In the genomic region with DNA sequence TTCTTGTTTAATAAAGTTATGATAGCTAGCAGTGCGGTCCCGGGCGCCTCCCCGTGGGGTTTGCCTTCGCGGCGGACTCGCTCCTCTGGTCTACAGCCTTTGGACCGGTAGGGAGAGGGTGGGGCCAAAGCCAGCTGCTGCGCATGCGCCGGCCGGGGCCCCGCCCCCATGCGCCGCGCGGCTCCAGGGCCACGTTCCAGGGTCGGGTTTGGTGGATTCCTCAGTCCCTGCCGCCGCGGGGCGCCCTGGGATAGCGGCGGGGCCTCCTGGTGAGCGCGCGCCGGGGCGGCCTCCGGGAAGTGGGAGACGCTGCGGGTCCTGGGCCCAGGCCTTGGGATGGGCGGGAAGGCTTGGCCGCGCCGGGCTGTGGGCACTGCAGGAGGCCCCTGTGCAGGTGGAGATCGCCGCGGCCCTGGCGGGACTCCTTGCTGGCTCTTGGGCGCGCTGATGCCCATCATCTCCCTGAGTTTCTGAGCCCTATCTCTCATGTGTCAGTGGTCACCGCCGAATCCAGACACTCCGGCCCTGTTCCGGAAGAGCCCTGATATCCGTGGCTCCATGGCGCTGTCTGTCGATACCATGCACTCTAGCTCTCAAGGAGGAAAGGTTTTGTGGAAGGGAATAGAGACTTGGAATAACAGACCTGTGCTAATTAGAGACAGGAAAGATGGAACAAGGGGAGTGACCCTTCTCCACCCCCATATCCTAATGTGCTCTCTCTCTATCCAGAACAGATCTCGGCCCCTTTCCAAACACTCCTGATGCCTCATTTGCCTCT, we compare ENCODE assay signal across 1 cellular context.
A peak's percentile ranks its signal among the peaks of the same experiment; 100 is the strongest.
TF ChIP-seq lines count a peak whose summit lies in the region.

Gene VARS2 (plus strand): TSS at position 163 of the 778 bp plus-strand sequence. CDS start 599 bp downstream, at position 762.

TF ChIP-seq in HEK293, 187 proteins besides CTCF, POLR2A, EP300 and RAD21 (continued from another document and continues in another):
- no peak for TF ChIP-seq HOXA7 (CRISPR knock-in tag; IDR thresholded peaks at IDR 0.05; ENCODE audit: borderline replicate concordance)
- no peak for TF ChIP-seq ZNF354C (tag by site-specific recombination; IDR thresholded peaks at IDR 0.05; ENCODE audit: borderline replicate concordance, low read depth)
- TF ChIP-seq PBX3 (CRISPR knock-in tag; IDR thresholded peaks at IDR 0.05) = peak; percentile 83
- TF ChIP-seq ZNF433 (tag by site-specific recombination; IDR thresholded peaks at IDR 0.05; ENCODE audit: low read depth) = no peak
- no peak for TF ChIP-seq KLF16 (tag by site-specific recombination; IDR thresholded peaks at IDR 0.05)
- TF ChIP-seq ZNF785 (tag by site-specific recombination; IDR thresholded peaks at IDR 0.05) = no peak
- TF ChIP-seq ZNF10 (tag by site-specific recombination; IDR thresholded peaks at IDR 0.05) = no peak
- TF ChIP-seq PRDM10 (tag by site-specific recombination; IDR thresholded peaks at IDR 0.05) = peak; percentile 56
- TF ChIP-seq SALL2 (tag by site-specific recombination; IDR thresholded peaks at IDR 0.05; ENCODE audit: borderline replicate concordance) = no peak
- TF ChIP-seq ZNF16 (tag by site-specific recombination; IDR thresholded peaks at IDR 0.05; ENCODE audit: low read depth) = no peak
- TF ChIP-seq ZNF837 (tag by site-specific recombination; IDR thresholded peaks at IDR 0.05) = no peak
- no peak for TF ChIP-seq ZNF223 (tag by site-specific recombination; IDR thresholded peaks at IDR 0.05)
- TF ChIP-seq, protein P1, sequence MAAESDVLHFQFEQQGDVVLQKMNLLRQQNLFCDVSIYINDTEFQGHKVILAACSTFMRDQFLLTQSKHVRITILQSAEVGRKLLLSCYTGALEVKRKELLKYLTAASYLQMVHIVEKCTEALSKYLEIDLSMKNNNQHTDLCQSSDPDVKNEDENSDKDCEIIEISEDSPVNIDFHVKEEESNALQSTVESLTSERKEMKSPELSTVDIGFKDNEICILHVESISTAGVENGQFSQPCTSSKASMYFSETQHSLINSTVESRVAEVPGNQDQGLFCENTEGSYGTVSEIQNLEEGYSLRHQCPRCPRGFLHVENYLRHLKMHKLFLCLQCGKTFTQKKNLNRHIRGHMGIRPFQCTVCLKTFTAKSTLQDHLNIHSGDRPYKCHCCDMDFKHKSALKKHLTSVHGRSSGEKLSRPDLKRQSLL (tag by site-specific recombination; IDR thresholded peaks at IDR 0.05) = peak; percentile 64
- TF ChIP-seq ZNF174 (tag by site-specific recombination; IDR thresholded peaks at IDR 0.05) = no peak
- peak; percentile 33; the same call in 1 of the 2 replicates for TF ChIP-seq KLF1 (tag by site-specific recombination; IDR thresholded peaks at IDR 0.05)
- no peak for TF ChIP-seq BCL11B (tag by site-specific recombination; IDR thresholded peaks at IDR 0.05; ENCODE audit: low read depth)
- no peak for TF ChIP-seq ZNF37A (tag by site-specific recombination; IDR thresholded peaks at IDR 0.05)
- TF ChIP-seq ZNF544 (tag by site-specific recombination; IDR thresholded peaks at IDR 0.05) = no peak
- TF ChIP-seq ZNF621 (tag by site-specific recombination; IDR thresholded peaks at IDR 0.05) = no peak
- peak; percentile 65; the same call in 1 of the 2 replicates for TF ChIP-seq ZNF596 (tag by site-specific recombination; IDR thresholded peaks at IDR 0.05)
- TF ChIP-seq, protein P2, sequence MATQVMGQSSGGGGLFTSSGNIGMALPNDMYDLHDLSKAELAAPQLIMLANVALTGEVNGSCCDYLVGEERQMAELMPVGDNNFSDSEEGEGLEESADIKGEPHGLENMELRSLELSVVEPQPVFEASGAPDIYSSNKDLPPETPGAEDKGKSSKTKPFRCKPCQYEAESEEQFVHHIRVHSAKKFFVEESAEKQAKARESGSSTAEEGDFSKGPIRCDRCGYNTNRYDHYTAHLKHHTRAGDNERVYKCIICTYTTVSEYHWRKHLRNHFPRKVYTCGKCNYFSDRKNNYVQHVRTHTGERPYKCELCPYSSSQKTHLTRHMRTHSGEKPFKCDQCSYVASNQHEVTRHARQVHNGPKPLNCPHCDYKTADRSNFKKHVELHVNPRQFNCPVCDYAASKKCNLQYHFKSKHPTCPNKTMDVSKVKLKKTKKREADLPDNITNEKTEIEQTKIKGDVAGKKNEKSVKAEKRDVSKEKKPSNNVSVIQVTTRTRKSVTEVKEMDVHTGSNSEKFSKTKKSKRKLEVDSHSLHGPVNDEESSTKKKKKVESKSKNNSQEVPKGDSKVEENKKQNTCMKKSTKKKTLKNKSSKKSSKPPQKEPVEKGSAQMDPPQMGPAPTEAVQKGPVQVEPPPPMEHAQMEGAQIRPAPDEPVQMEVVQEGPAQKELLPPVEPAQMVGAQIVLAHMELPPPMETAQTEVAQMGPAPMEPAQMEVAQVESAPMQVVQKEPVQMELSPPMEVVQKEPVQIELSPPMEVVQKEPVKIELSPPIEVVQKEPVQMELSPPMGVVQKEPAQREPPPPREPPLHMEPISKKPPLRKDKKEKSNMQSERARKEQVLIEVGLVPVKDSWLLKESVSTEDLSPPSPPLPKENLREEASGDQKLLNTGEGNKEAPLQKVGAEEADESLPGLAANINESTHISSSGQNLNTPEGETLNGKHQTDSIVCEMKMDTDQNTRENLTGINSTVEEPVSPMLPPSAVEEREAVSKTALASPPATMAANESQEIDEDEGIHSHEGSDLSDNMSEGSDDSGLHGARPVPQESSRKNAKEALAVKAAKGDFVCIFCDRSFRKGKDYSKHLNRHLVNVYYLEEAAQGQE (tag by site-specific recombination; IDR thresholded peaks at IDR 0.05) = no peak
- TF ChIP-seq ZNF398 (tag by site-specific recombination; IDR thresholded peaks at IDR 0.05) = peak; percentile 26; the same call in 1 of the 2 replicates
- TF ChIP-seq ZNF692 (tag by site-specific recombination; IDR thresholded peaks at IDR 0.05) = peak; percentile 80
- no peak for TF ChIP-seq ZNF157 (tag by site-specific recombination; IDR thresholded peaks at IDR 0.05)
- TF ChIP-seq GFI1B (tag by site-specific recombination; IDR thresholded peaks at IDR 0.05) = peak; percentile 14; the same call in 1 of the 2 replicates
- peak; percentile 47; the same call in 1 of the 2 replicates for TF ChIP-seq SP7 (tag by site-specific recombination; IDR thresholded peaks at IDR 0.05)
- TF ChIP-seq MZF1 (tag by site-specific recombination; IDR thresholded peaks at IDR 0.05; ENCODE audit: borderline replicate concordance) = no peak
- TF ChIP-seq HOXC10 (CRISPR knock-in tag; IDR thresholded peaks at IDR 0.05) = no peak
- no peak for TF ChIP-seq FEZF1 (tag by site-specific recombination; IDR thresholded peaks at IDR 0.05)
- TF ChIP-seq KLF10 (tag by site-specific recombination; IDR thresholded peaks at IDR 0.05) = peak; percentile 62; the same call in 1 of the 2 replicates
- no peak for TF ChIP-seq ZNF23 (tag by site-specific recombination; IDR thresholded peaks at IDR 0.05; ENCODE audit: borderline replicate concordance)
- TF ChIP-seq ZNF138 (tag by site-specific recombination; IDR thresholded peaks at IDR 0.05; ENCODE audit: borderline replicate concordance) = no peak
- no peak for TF ChIP-seq SETDB1 (IDR thresholded peaks at IDR 0.05; ENCODE audit: insufficient read length, low read length)
- peak; percentile 23; the same call in 1 of the 2 replicates for TF ChIP-seq ZFHX2 (tag by site-specific recombination; conservative IDR thresholded peaks at IDR 0.05)
- TF ChIP-seq, protein P3, sequence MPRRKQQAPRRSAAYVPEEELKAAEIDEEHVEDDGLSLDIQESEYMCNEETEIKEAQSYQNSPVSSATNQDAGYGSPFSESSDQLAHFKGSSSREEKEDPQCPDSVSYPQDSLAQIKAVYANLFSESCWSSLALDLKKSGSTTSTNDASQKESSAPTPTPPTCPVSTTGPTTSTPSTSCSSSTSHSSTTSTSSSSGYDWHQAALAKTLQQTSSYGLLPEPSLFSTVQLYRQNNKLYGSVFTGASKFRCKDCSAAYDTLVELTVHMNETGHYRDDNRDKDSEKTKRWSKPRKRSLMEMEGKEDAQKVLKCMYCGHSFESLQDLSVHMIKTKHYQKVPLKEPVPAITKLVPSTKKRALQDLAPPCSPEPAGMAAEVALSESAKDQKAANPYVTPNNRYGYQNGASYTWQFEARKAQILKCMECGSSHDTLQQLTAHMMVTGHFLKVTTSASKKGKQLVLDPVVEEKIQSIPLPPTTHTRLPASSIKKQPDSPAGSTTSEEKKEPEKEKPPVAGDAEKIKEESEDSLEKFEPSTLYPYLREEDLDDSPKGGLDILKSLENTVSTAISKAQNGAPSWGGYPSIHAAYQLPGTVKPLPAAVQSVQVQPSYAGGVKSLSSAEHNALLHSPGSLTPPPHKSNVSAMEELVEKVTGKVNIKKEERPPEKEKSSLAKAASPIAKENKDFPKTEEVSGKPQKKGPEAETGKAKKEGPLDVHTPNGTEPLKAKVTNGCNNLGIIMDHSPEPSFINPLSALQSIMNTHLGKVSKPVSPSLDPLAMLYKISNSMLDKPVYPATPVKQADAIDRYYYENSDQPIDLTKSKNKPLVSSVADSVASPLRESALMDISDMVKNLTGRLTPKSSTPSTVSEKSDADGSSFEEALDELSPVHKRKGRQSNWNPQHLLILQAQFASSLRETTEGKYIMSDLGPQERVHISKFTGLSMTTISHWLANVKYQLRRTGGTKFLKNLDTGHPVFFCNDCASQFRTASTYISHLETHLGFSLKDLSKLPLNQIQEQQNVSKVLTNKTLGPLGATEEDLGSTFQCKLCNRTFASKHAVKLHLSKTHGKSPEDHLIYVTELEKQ (tag by site-specific recombination; IDR thresholded peaks at IDR 0.05; ENCODE audit: borderline replicate concordance) = no peak
- TF ChIP-seq BCL11A (tag by site-specific recombination; IDR thresholded peaks at IDR 0.05; ENCODE audit: low read depth) = no peak
- TF ChIP-seq ZBTB21 (tag by site-specific recombination; IDR thresholded peaks at IDR 0.05) = no peak
- no peak for TF ChIP-seq ZNF404 (tag by site-specific recombination; IDR thresholded peaks at IDR 0.05)
- no peak for TF ChIP-seq ZNF132 (tag by site-specific recombination; IDR thresholded peaks at IDR 0.05; ENCODE audit: borderline replicate concordance)
- TF ChIP-seq ZNF561 (tag by site-specific recombination; IDR thresholded peaks at IDR 0.05; ENCODE audit: borderline replicate concordance) = no peak; the same call in 1 of the 2 replicates
- 0 out of 2 replicates have a peak, but pooled peaks have one; percentile 20 for TF ChIP-seq ZNF580 (tag by site-specific recombination; IDR thresholded peaks at IDR 0.05)
